ENCODE assay signal across 8 cellular contexts in genomic region chr1:119008483-119009299, GRCh38. TPM values are rescaled to one million over a fixed set of nuclear protein-coding genes. Genes with fewer than 3 reads are reported as not detected.
DNase-seq lines count a peak whose midpoint lies in the region; ATAC-seq and TF ChIP-seq lines count a peak whose summit lies in the region.

No MANE protein-coding gene starts in this region.

- TF ChIP-seq POLR2A in NB4 (IDR thresholded peaks at IDR 0.05; ENCODE audit: extremely low read depth, insufficient read length): no peak

- no peaks in the 10 kb centered on the region for H3K36me3 ChIP-seq in WERI-Rb-1

- peak; percentile 71 for DNase-seq in EH (ENCODE audit: low read depth)
- DNase-seq in NB4 (ENCODE audit: low read depth): peak; percentile 58
- peak; percentile 51 for DNase-seq in WERI-Rb-1
- DNase-seq in foreskin keratinocyte: peak in 1 of 2 donors; percentile 47
- no peak for DNase-seq in omental fat pad (ENCODE audit: low spot score)
- DNase-seq in central memory CD4-positive, alpha-beta T cell: no peak
- no peak for DNase-seq in ureter (ENCODE audit: low spot score)

- H3K4me1 ChIP-seq in foreskin keratinocyte: peaks cover 12% of the 10 kb centered on the region

- ATAC-seq in GM21447 (IDR thresholded peaks at IDR 0.05; ENCODE audit: unreplicated experiment): peak; percentile 59
- peak; percentile 63 for ATAC-seq in foreskin keratinocyte
- peak; percentile 29 for ATAC-seq in omental fat pad (ENCODE audit: low FRiP score)

- peak; percentile 42 for TF ChIP-seq CTCF in NB4 (IDR thresholded peaks at IDR 0.05; ENCODE audit: low read depth, low read length)
- peak; percentile 36; the same call in 1 of the 2 replicates for TF ChIP-seq CTCF in WERI-Rb-1 (IDR thresholded peaks at IDR 0.05; ENCODE audit: low read depth, low read length)
- TF ChIP-seq CTCF in foreskin keratinocyte (conservative IDR thresholded peaks at IDR 0.05): peak; percentile 78
- TF ChIP-seq CTCF in omental fat pad (IDR thresholded peaks at IDR 0.05): no peak

- peaks cover 10% of the 10 kb centered on the region for H3K9me3 ChIP-seq in WERI-Rb-1 (ENCODE audit: severe bottlenecking)

- H3K4me3 ChIP-seq in NB4 (ENCODE audit: low read depth, low read length) (no peak overlapping the region), WERI-Rb-1 (ENCODE audit: low read depth, low read length) (peak overlapping the region; percentile 55)

- peaks cover 29% of the 10 kb centered on the region for H3K27me3 ChIP-seq in WERI-Rb-1 (ENCODE audit: insufficient read depth, low read depth, severe bottlenecking)
- peaks cover 90% of the 10 kb centered on the region for H3K27me3 ChIP-seq in foreskin keratinocyte

- no peak overlapping the region for H3K27ac ChIP-seq in WERI-Rb-1
- H3K27ac ChIP-seq in foreskin keratinocyte: no peak overlapping the region

RNA-seq across cellular contexts. Expression of gene TBX15, which starts 20.5 kb away (rescaled TPM):
- not detected in 2 replicates for total RNA-seq in foreskin keratinocyte
- not detected in 2 replicates for polyA plus RNA-seq in foreskin keratinocyte
- 1 to 10 TPM; 1.8 to 4.1 (median 3.2) TPM for total RNA-seq in omental fat pad
- not detected for total RNA-seq in ureter

Comparison
In these comparisons a context has a peak if more than half of its experiments do, and no peak if none do; other contexts are left out.
1. DNase-seq: peak in EH (single experiment), NB4 (single experiment) and WERI-Rb-1 (single experiment); none in omental fat pad (single experiment), central memory CD4-positive, alpha-beta T cell (single experiment) and ureter (single experiment).
2. CTCF ChIP-seq: peak in NB4 (single experiment), WERI-Rb-1 (single experiment) and foreskin keratinocyte (single experiment); none in omental fat pad (0 of 3).
3. Peak in every context shown above with its lines, with median percentiles within 50 percentile points of each other: ATAC-seq.